In genomic region chr10:137031-137430, GRCh38 we compare ENCODE assay signal across 8 cellular contexts. TPM values are rescaled to one million over a fixed set of nuclear protein-coding genes. Genes with fewer than 3 reads are reported as not detected.
DNase-seq lines count a peak whose midpoint lies in the region; ATAC-seq and TF ChIP-seq lines count a peak whose summit lies in the region.

No MANE protein-coding gene starts in this region.

- no peaks in the 10 kb centered on the region for H3K9me3 Mint-ChIP-seq in mesothelial cell of epicardium

- ATAC-seq in HG02938 (IDR thresholded peaks at IDR 0.05; ENCODE audit: unreplicated experiment) (peak; percentile 25), SK-N-SH treated with all-trans-retinoic acid at 6 μM for 48 hours (peak; percentile 32), HG03045 (IDR thresholded peaks at IDR 0.05; ENCODE audit: unreplicated experiment) (no peak)

- peaks cover 60% of the 10 kb centered on the region for H3K4me1 Mint-ChIP-seq in mesothelial cell of epicardium

- H3K36me3 Mint-ChIP-seq in mesothelial cell of epicardium: no peaks in the 10 kb centered on the region

- DNase-seq in GM10266 (ENCODE audit: extremely low spot score) (peak; percentile 42), astrocyte of the spinal cord (ENCODE audit: low read depth, low spot score) (peak; percentile 7), mesothelial cell of epicardium (ENCODE audit: low spot score in 2 of 2, unreplicated experiment in 2 of 2) (no peak), pons (ENCODE audit: low spot score) (no peak), ecto neural progenitor cell (ENCODE audit: low spot score) (no peak)

- H3K27ac Mint-ChIP-seq in mesothelial cell of epicardium: peak overlapping the region; percentile 14

- H3K4me3 Mint-ChIP-seq in mesothelial cell of epicardium: peak overlapping the region; percentile 85

- H3K4me3 ChIP-seq in astrocyte of the spinal cord (ENCODE audit: low read depth, low read length): no peak overlapping the region

- TF ChIP-seq CTCF in GM10266 (IDR thresholded peaks at IDR 0.05; ENCODE audit: control insufficient read depth, insufficient read depth, low read depth, missing control alignments): no peak
- TF ChIP-seq CTCF in astrocyte of the spinal cord (IDR thresholded peaks at IDR 0.05; ENCODE audit: low read depth, low read length): peak; percentile 46
- peak; percentile 62 for TF ChIP-seq CTCF in mesothelial cell of epicardium (IDR thresholded peaks at IDR 0.05; ENCODE audit: unreplicated experiment)

- no peaks in the 10 kb centered on the region for H3K27me3 Mint-ChIP-seq in mesothelial cell of epicardium (ENCODE audit: low read depth)

- in situ Hi-C loops in astrocyte of the spinal cord (cut with HindIII; ENCODE audit: low sequenced_read_pairs): no loop called here

TF ChIP-seq in SK-N-SH treated with all-trans-retinoic acid at 6 μM for 48 hours, 23 proteins besides CTCF, POLR2A, EP300 and RAD21:
- no peak for TF ChIP-seq PPARA (CRISPR knock-in tag; IDR thresholded peaks at IDR 0.05; ENCODE audit: borderline replicate concordance)
- no peak for TF ChIP-seq OSR1 (CRISPR knock-in tag; IDR thresholded peaks at IDR 0.05)
- TF ChIP-seq GLIS3 (CRISPR knock-in tag; IDR thresholded peaks at IDR 0.05): no peak
- TF ChIP-seq ESRRG (CRISPR knock-in tag; IDR thresholded peaks at IDR 0.05): no peak
- TF ChIP-seq ZFP3 (CRISPR knock-in tag; IDR thresholded peaks at IDR 0.05): no peak
- no peak for TF ChIP-seq ZNF565 (CRISPR knock-in tag; conservative IDR thresholded peaks at IDR 0.05; ENCODE audit: low read depth)
- TF ChIP-seq ZNF70 (CRISPR knock-in tag; IDR thresholded peaks at IDR 0.05): no peak
- TF ChIP-seq RARB (CRISPR knock-in tag; IDR thresholded peaks at IDR 0.05): no peak
- TF ChIP-seq ZFP30 (CRISPR knock-in tag; IDR thresholded peaks at IDR 0.05): no peak
- no peak for TF ChIP-seq CSDC2 (CRISPR knock-in tag; IDR thresholded peaks at IDR 0.05)
- no peak for TF ChIP-seq ZNF8 (CRISPR knock-in tag; IDR thresholded peaks at IDR 0.05)
- no peak for TF ChIP-seq CREB5 (CRISPR knock-in tag; IDR thresholded peaks at IDR 0.05; ENCODE audit: low read depth)

RNA-seq across cellular contexts. Expression of gene ZMYND11, which starts 1.8 kb away (rescaled TPM):
- total RNA-seq in mesothelial cell of epicardium: 64.1 to 69.2 TPM (median 64.9 TPM) in 3 replicates

Comparison
In these comparisons a context has a peak if more than half of its experiments do, and no peak if none do; other contexts are left out.
1. DNase-seq: peak in GM10266 (single experiment) and astrocyte of the spinal cord (single experiment); none in mesothelial cell of epicardium (0 of 2), pons (single experiment) and ecto neural progenitor cell (single experiment).